ENCODE assay signal across 3 cellular contexts in the genomic region with DNA sequence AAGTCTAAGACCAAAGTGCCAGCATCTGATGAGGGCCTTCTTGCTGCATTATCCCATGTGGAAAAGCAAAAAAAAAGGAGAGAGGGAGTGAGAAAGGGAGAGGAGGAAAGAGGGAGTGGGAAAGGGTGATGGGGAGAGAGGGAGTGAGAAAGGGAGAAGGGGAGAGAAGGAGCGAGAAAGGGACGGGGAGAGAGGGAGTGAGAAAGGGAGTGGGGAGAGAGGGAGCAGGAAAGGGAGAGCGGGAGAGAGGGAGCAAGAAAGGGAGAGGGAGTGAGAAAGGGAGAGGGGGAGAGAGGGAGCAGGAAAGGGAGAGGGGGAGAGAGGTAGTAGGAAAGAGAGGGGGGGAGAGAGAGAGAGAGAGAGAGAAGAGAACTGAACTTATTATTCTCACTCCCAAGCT.
"Had no signal": no experiment of that assay in that cellular context is flagged by ENCODE, and none has a peak within 500 bp of the region (broad histone marks: within the 10 kb centered on the region; RNA-seq: fewer than 3 reads in every experiment).

No MANE protein-coding gene starts in this region.

- DNase-seq: GDM1, GF-D8 had no signal

- H3K4me3 ChIP-seq: GM12878 had no signal
